ENCODE assay signal across 18 cellular contexts in the genomic region with DNA sequence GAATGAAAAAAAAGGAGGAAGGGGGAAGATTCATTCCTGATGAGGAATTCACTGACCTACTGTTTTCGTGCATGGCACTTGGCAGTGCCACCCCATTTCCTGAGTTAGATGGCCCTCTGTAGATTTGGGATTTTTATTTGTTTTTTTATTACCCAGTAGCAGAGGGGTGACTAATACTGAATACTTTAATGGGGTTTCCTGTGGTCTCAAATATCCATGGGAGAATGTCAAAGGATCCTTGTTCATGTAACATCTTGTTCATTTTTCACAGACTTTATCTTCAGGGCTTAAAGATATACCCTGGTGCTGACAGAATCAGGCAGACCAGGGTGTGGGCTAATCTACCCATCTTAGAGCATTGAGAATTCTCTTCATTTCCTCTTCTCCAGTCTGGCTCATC.
DNase-seq lines count a peak whose midpoint lies in the region; ATAC-seq, FAIRE-seq and TF ChIP-seq lines count a peak whose summit lies in the region.
"Had no signal": no experiment of that assay in that cellular context is flagged by ENCODE, and none has a peak within 500 bp of the region (broad histone marks: within the 10 kb centered on the region; RNA-seq: fewer than 3 reads in every experiment).

No MANE protein-coding gene starts in this region.

- TF ChIP-seq CTCF in BJ (IDR thresholded peaks at IDR 0.05; ENCODE audit: insufficient read depth, low read depth, low read length) (no peak), endothelial cell of umbilical vein (IDR thresholded peaks at IDR 0.05; ENCODE audit: extremely low read depth in 1 of 2, insufficient read depth in 1 of 2, low read depth in 1 of 2, low read length in 2 of 2) (no peak)

- no peaks in the 10 kb centered on the region for H4K20me1 ChIP-seq in endothelial cell of umbilical vein (replicated peaks; ENCODE audit: control insufficient read depth, extremely low read depth, insufficient read depth, low read length)

- H3K36me3 ChIP-seq in BJ (ENCODE audit: control insufficient read depth, insufficient read depth, low read length) (no peaks in the 10 kb centered on the region), MG63 (no peaks in the 10 kb centered on the region), endothelial cell of umbilical vein (ENCODE audit: control insufficient read depth in 2 of 2, extremely low read depth in 1 of 2, insufficient read depth in 2 of 2, low read length in 2 of 2) (no peaks in the 10 kb centered on the region)
- H3K36me3 ChIP-seq: pancreas, transverse colon had no signal

- H3K9me1 ChIP-seq in endothelial cell of umbilical vein (replicated peaks; ENCODE audit: control insufficient read depth, extremely low read depth, insufficient read depth, low read length) = no peaks in the 10 kb centered on the region

- no peak for TF ChIP-seq POLR2A in endothelial cell of umbilical vein (IDR thresholded peaks at IDR 0.05; ENCODE audit: low read depth, low read length)

- H3K27me3 ChIP-seq in BJ (ENCODE audit: control insufficient read depth, insufficient read depth, low read length) (no peaks in the 10 kb centered on the region), MG63 (no peaks in the 10 kb centered on the region), endothelial cell of umbilical vein (ENCODE audit: control insufficient read depth in 2 of 2, insufficient read depth in 2 of 2, low read length in 2 of 2) (no peaks in the 10 kb centered on the region)
- H3K27me3 ChIP-seq: heart left ventricle, pancreas, transverse colon had no signal

- POLR2A ChIA-PET in BJ (lab: Charles Lee) = no interaction called here
- POLR2A ChIA-PET in endothelial cell of umbilical vein (lab: Charles Lee) = no interaction called here

- no peaks in the 10 kb centered on the region for H3K79me2 ChIP-seq in endothelial cell of umbilical vein (ENCODE audit: control insufficient read depth, insufficient read depth, low read length)

- peak overlapping the region; percentile 75 for H3K4me2 ChIP-seq in endothelial cell of umbilical vein (ENCODE audit: insufficient read depth, low read length)

- BruUV-seq in endothelial cell of umbilical vein (replicated peaks; lab: Mats Ljungman, UMichigan) = no TSS peak

- DNase-seq in BJ (ENCODE audit: low read depth) (peak; percentile 49), MG63 (peak; percentile 64), endothelial cell of umbilical vein (ENCODE audit: low read depth, low spot score) (peak; percentile 64), non-pigmented ciliary epithelial cell (ENCODE audit: low read depth) (peak; percentile 44), COR-L47 (lab: John Stamatoyannopoulos, UW) (no peak), Ammon's horn (ENCODE audit: low spot score) (no peak)
- DNase-seq in activated naive CD4-positive, alpha-beta T cell treated with anti-CD3 and anti-CD28 coated beads, Interleukin-2, amount 50 U/mL, for 16 hours = no peak
- DNase-seq: activated T-cell treated with anti-CD3 and anti-CD28 coated beads, Interleukin-2, amount 50 U/mL, for 4 hours; DMS 273 treated with DMSO at 0.1 percent for 48 hours; heart left ventricle; NCI-H1930; NCI-H510A treated with DMSO at 0.1 percent for 48 hours; pancreas; transverse colon had no signal

- intact Hi-C loops in endothelial cell of umbilical vein (cut with micrococcal nuclease) = loop anchor here (10.0 kb wide), 1 partner anchor 88 kb away; no protein-coding TSS in a partner anchor

- no peak overlapping the region for H3K4me3 ChIP-seq in BJ (ENCODE audit: low read depth, low read length)
- no peak overlapping the region for H3K4me3 ChIP-seq in MG63
- H3K4me3 ChIP-seq in endothelial cell of umbilical vein (replicated peaks in 1 of 3; ENCODE audit: insufficient read depth in 1 of 3, low read depth in 1 of 3, low read length in 3 of 3) = no peak overlapping the region
- H3K4me3 ChIP-seq: heart left ventricle, pancreas, transverse colon had no signal

- no peak overlapping the region for H2AFZ ChIP-seq in endothelial cell of umbilical vein (ENCODE audit: low read depth, low read length)

- peaks cover 22% of the 10 kb centered on the region for H3K4me1 ChIP-seq in endothelial cell of umbilical vein (ENCODE audit: control insufficient read depth, extremely low read depth, insufficient read depth, low read length)
- H3K4me1 ChIP-seq: pancreas had no signal

- H3K9ac ChIP-seq in endothelial cell of umbilical vein (replicated peaks; ENCODE audit: extremely low read depth, insufficient read depth, low read length) = peak overlapping the region; percentile 4

- H3K27ac ChIP-seq in endothelial cell of umbilical vein (ENCODE audit: insufficient read depth, low read depth, low read length) = no peak overlapping the region
- H3K27ac ChIP-seq: heart left ventricle, pancreas, transverse colon had no signal

- CTCF ChIA-PET in BJ (lab: Yijun Ruan, JAX) (interaction anchor here (0.5 to 5.1 kb wide), 2 partner anchors 25 to 224 kb away, joined by 3 to 25 read pairs; no protein-coding TSS in a partner anchor), endothelial cell of umbilical vein (lab: Charles Lee) (interaction anchor here (1.6 to 2.3 kb wide), 2 partner anchors 9 to 24 kb away, joined by 3 to 21 read pairs; no protein-coding TSS in a partner anchor)

- H3K9me3 ChIP-seq in MG63 (no peaks in the 10 kb centered on the region), endothelial cell of umbilical vein (replicated peaks; ENCODE audit: control insufficient read depth, insufficient read depth, low read length) (no peaks in the 10 kb centered on the region)
- H3K9me3 ChIP-seq: heart left ventricle, pancreas, transverse colon had no signal

- no peak for ATAC-seq in HG03159 (IDR thresholded peaks at IDR 0.05; ENCODE audit: unreplicated experiment)
- ATAC-seq: activated T-cell treated with anti-CD3 and anti-CD28 coated beads, Interleukin-2, amount 50 U/mL, for 4 hours; pancreas; stimulated activated memory B cell treated with anti-CD40 and anti-IgM and Interleukin-4, amounts not matched to agents 10 μg/mL and 1 μg/mL and 100 μg/mL, for 72 hours had no signal

- FAIRE-seq in endothelial cell of umbilical vein (lab: Jason Lieb, UNC) = no peak
- FAIRE-seq: endometrium, GM19239, pancreas had no signal

- dilution Hi-C loops in endothelial cell of umbilical vein (cut with MboI; ENCODE audit: extremely low pct_ligation_motif_present, low sequenced_read_pairs) = no loop called here

TF ChIP-seq in endothelial cell of umbilical vein, 7 proteins besides CTCF, POLR2A, EP300 and RAD21:
- peak; percentile 81 for TF ChIP-seq FOS (IDR thresholded peaks at IDR 0.05; ENCODE audit: borderline replicate concordance, insufficient read depth, low read length)
- no peak for TF ChIP-seq JUN (IDR thresholded peaks at IDR 0.05; ENCODE audit: borderline replicate concordance, insufficient read depth, insufficient read length, low read depth)
- no peak for TF ChIP-seq EZH2 (IDR thresholded peaks at IDR 0.05; ENCODE audit: borderline replicate concordance, low read depth, low read length, severe bottlenecking)
- no peak for TF ChIP-seq MYC (IDR thresholded peaks at IDR 0.05; ENCODE audit: low read depth, low read length)
- peak; percentile 31 for TF ChIP-seq POLR2AphosphoS5 (IDR thresholded peaks at IDR 0.05; ENCODE audit: insufficient read depth, low read depth, low read length)
- TF ChIP-seq, protein P1, sequence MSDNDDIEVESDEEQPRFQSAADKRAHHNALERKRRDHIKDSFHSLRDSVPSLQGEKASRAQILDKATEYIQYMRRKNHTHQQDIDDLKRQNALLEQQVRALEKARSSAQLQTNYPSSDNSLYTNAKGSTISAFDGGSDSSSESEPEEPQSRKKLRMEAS (IDR thresholded peaks at IDR 0.05; ENCODE audit: insufficient read depth, insufficient read length) = no peak
- peak; percentile 92 for TF ChIP-seq GATA2 (IDR thresholded peaks at IDR 0.05; ENCODE audit: insufficient read depth, insufficient read length, low read depth, low read length)

Comparison
In these comparisons a context has a peak if more than half of its experiments do, and no peak if none do; other contexts are left out.
1. DNase-seq: peak in BJ (single experiment), MG63 (single experiment), endothelial cell of umbilical vein (single experiment) and non-pigmented ciliary epithelial cell (single experiment); none in activated naive CD4-positive, alpha-beta T cell treated with anti-CD3 and anti-CD28 coated beads, Interleukin-2, amount 50 U/mL, for 16 hours (single experiment), COR-L47 (single experiment) and Ammon's horn (single experiment).